ENCODE assay signal across 7 cellular contexts in the genomic region with DNA sequence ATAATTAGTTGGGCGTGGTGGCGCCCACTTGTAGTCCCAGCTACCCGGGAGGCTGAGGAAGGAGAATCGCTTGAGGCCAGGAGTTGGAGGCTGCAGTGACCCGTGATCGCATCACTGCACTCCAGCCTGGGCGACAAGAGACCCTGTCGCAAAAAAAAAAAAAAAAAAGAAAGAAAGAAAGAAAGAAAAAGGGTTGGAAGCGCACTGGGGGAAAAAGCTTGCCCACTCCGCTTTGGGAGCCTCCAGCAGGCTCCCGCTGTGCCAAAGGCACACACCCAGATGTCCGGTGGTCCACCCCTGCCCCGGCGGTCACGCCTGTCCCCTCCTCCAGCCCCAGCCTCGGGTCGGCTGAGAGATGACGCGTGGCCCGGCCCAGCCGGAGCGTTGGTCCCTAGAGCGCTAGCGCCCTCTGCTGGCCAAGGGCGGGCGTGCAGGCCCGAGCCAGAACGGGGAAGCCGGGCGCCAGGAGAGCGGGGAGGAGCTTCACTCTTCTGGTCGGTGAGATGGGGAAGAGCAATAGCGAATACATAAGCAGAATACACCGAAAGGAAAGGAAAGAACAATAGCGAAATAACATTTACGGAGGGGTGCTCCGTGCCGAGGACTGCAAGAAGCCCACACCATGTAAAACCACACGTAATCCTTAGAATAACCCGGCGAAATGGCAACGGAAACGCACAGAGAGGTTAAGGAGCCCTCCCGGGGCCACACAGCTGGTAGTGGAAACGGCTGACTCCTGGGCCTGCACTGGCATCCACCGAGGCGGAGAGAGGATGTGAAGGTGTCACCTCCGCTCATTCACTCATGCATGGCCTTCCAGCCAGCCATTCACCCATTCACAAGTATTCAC.
DNase-seq lines count a peak whose midpoint lies in the region; ATAC-seq and TF ChIP-seq lines count a peak whose summit lies in the region.

No MANE protein-coding gene starts in this region.

- no peak overlapping the region for H3K27ac ChIP-seq in caudate nucleus (ENCODE audit: low read depth, low read length)

- DNase-seq in NCI-H345 (lab: John Stamatoyannopoulos, UW) (peak; percentile 91), caudate nucleus (lab: John Stamatoyannopoulos, UW) (peak in 59 of 61 donors; percentile 19 to 91 (median 75)), kidney glomerular epithelial cell (lab: John Stamatoyannopoulos, UW) (peak; percentile 66)
- DNase-seq in activated CD4-positive, CD25-positive, alpha-beta regulatory T cell (lab: John Stamatoyannopoulos, UW): peak; percentile 80 to 93 (median 88)
- DNase-seq in stimulated activated CD4-positive, alpha-beta T cell treated with anti-CD3 and anti-CD28 coated beads, Interleukin-1b, Interleukin-23, amount 100 ng/mL, for 1 hour (ENCODE audit: low read depth in 2 of 2): peak; percentile 79 to 96

- no peak for TF ChIP-seq POLR2A in GM18505 (IDR thresholded peaks at IDR 0.05; ENCODE audit: borderline replicate concordance, extremely low read depth, insufficient read depth, insufficient read length)

- ATAC-seq in GM18505 (IDR thresholded peaks at IDR 0.05; ENCODE audit: unreplicated experiment): peak; percentile 90
- ATAC-seq in HG03196 (IDR thresholded peaks at IDR 0.05; ENCODE audit: unreplicated experiment): peak; percentile 94
